Comparison of ENCODE assay signal across 9 cellular contexts in genomic region chr3:138936763-138937689, GRCh38. TPM values are rescaled to one million over a fixed set of nuclear protein-coding genes. Genes with fewer than 3 reads are reported as not detected.
DNase-seq lines count a peak whose midpoint lies in the region; ATAC-seq and TF ChIP-seq lines count a peak whose summit lies in the region.
"Had no signal": no experiment of that assay in that cellular context is flagged by ENCODE, and none has a peak within 500 bp of the region (broad histone marks: within the 10 kb centered on the region; RNA-seq: fewer than 3 reads in every experiment).

No MANE protein-coding gene starts in this region.

- H3K27ac ChIP-seq in esophagus squamous epithelium: no peak overlapping the region
- H3K27ac ChIP-seq in parathyroid adenoma: peak overlapping the region; percentile 95
- H3K27ac ChIP-seq: HL-60 had no signal

- peaks cover 88% of the 10 kb centered on the region for H3K27me3 Mint-ChIP-seq in osteocyte (ENCODE audit: unreplicated experiment)

- H3K4me2 ChIP-seq in parathyroid adenoma (ENCODE audit: low read length): peak overlapping the region; percentile 72

- 11 to 22% methylated on average over 15 to 16 of the region's 43 CpGs for WGBS in esophagus squamous epithelium, 2 donors

- H3K9ac ChIP-seq in NT2/D1 (ENCODE audit: insufficient read length, low read depth) (no peak overlapping the region), parathyroid adenoma (no peak overlapping the region)

- peaks cover 60% of the 10 kb centered on the region for H3K79me2 ChIP-seq in parathyroid adenoma

- H3K4me3 ChIP-seq in NT2/D1 (ENCODE audit: insufficient read length, low read depth) (peak overlapping the region; percentile 8), esophagus squamous epithelium (peak overlapping the region in 3 of 4 donors; percentile 30 to 62 (median 37)), parathyroid adenoma (ENCODE audit: low read depth, low read length) (peak overlapping the region; percentile 78)

- intact Hi-C loops in esophagus squamous epithelium (cut with DNase I): loop anchor here (5.0 kb wide), 1 partner anchor 390 kb away; no protein-coding TSS in a partner anchor

- H3K36me3 ChIP-seq in NT2/D1 (ENCODE audit: insufficient read depth, insufficient read length, low read length) (no peaks in the 10 kb centered on the region), esophagus squamous epithelium (no peaks in the 10 kb centered on the region), parathyroid adenoma (ENCODE audit: control insufficient read depth, insufficient read depth, low read length) (no peaks in the 10 kb centered on the region)

- ATAC-seq in HG03196 (IDR thresholded peaks at IDR 0.05; ENCODE audit: unreplicated experiment): no peak

- peaks cover 7% of the 10 kb centered on the region for H3K4me1 ChIP-seq in NT2/D1 (ENCODE audit: insufficient read depth, insufficient read length)
- peaks cover 34 to 46% (median 42%) of the 10 kb centered on the region in 3 donors for H3K4me1 ChIP-seq in esophagus squamous epithelium
- H3K4me1 ChIP-seq in parathyroid adenoma: peaks cover 63% of the 10 kb centered on the region

- peak; percentile 34 for DNase-seq in ELF-1 (ENCODE audit: low read depth, low spot score)
- no peak for DNase-seq in NT2/D1 (ENCODE audit: low read depth, low spot score)
- DNase-seq in esophagus squamous epithelium (lab: John Stamatoyannopoulos, UW): no peak
- DNase-seq in RPMI8226: no peak
- DNase-seq in COLO668 (lab: John Stamatoyannopoulos, UW; ENCODE audit: unreplicated experiment): no peak
- no peak for DNase-seq in osteocyte (ENCODE audit: extremely low spot score, unreplicated experiment)

- peaks cover 15% of the 10 kb centered on the region for H3K9me3 ChIP-seq in NT2/D1 (ENCODE audit: insufficient read depth, low read length)
- no peaks in the 10 kb centered on the region for H3K9me3 ChIP-seq in esophagus squamous epithelium
- no peaks in the 10 kb centered on the region for H3K9me3 ChIP-seq in parathyroid adenoma (ENCODE audit: control insufficient read depth, low read length)

- H3K4me3 Mint-ChIP-seq in osteocyte (ENCODE audit: unreplicated experiment): no peak overlapping the region

- peak overlapping the region; percentile 81 for H2AFZ ChIP-seq in parathyroid adenoma

- no peak overlapping the region for H3K27ac Mint-ChIP-seq in osteocyte (ENCODE audit: unreplicated experiment)

- H3K27me3 ChIP-seq in NT2/D1 (ENCODE audit: insufficient read depth, insufficient read length) (peaks cover 71% of the 10 kb centered on the region), esophagus squamous epithelium (peaks cover 28 to 85% (median 56%) of the 10 kb centered on the region in 4 donors), parathyroid adenoma (ENCODE audit: control insufficient read depth, insufficient read depth, low read length) (no peaks in the 10 kb centered on the region)

- H3K4me1 Mint-ChIP-seq in osteocyte (ENCODE audit: unreplicated experiment): peaks cover 27% of the 10 kb centered on the region

- no peaks in the 10 kb centered on the region for H3K36me3 Mint-ChIP-seq in osteocyte (ENCODE audit: unreplicated experiment)

- no peak for TF ChIP-seq POLR2A in esophagus squamous epithelium (IDR thresholded peaks at IDR 0.05)

- no peaks in the 10 kb centered on the region for H3K9me3 Mint-ChIP-seq in osteocyte (ENCODE audit: unreplicated experiment)

- TF ChIP-seq CTCF in esophagus squamous epithelium (IDR thresholded peaks at IDR 0.05) (no peak), parathyroid adenoma (IDR thresholded peaks at IDR 0.05) (no peak), osteocyte (IDR thresholded peaks at IDR 0.05) (no peak)

RNA-seq across cellular contexts. Expression of gene FOXL2, which starts 9.9 kb away (rescaled TPM):
- under 1 TPM in 1 of 4 donors, not detected in 3; 0.19 TPM for total RNA-seq in esophagus squamous epithelium
- total RNA-seq in osteocyte: 0.21 and 0.24 TPM in 2 replicates

RNA-seq across cellular contexts. Expression of gene FOXL2NB, which starts 10.0 kb away (rescaled TPM):
- total RNA-seq in esophagus squamous epithelium (1 to 10 TPM in 1 of 4 donors, under 1 TPM in 1, not detected in 2; 0.57 to 1.1 TPM), osteocyte (0.21 TPM in 1 of 2 replicates, not detected in the other)

Comparison
In these comparisons a context has a peak if more than half of its experiments do, and no peak if none do; other contexts are left out.
1. H3K4me3 ChIP-seq: peak in every context shown above with its lines; median percentile 78 in parathyroid adenoma; 37 in esophagus squamous epithelium; 8 in NT2/D1.